20 cellular contexts compared by ENCODE assay signal in genomic region chr12:90086281-90086680, GRCh38.
DNase-seq lines count a peak whose midpoint lies in the region; ATAC-seq and TF ChIP-seq lines count a peak whose summit lies in the region.
"Had no signal": no experiment of that assay in that cellular context is flagged by ENCODE, and none has a peak within 500 bp of the region (broad histone marks: within the 10 kb centered on the region; RNA-seq: fewer than 3 reads in every experiment).

No MANE protein-coding gene starts in this region.

- DNase-seq in activated CD4-positive, alpha-beta T cell treated with anti-CD3 and anti-CD28 coated beads for 36 hours = no peak
- DNase-seq in activated CD4-positive, alpha-beta T cell treated with anti-CD3 and anti-CD28 coated beads, Interleukin-2, amount 10 ng/mL, durations not matched to agents 24 days and 14 days = no peak
- no peak for DNase-seq in SJCRH30
- DNase-seq in endodermal cell = no peak
- DNase-seq in DMS153 treated with DMSO at 0.1 percent for 48 hours (lab: John Stamatoyannopoulos, UW; ENCODE audit: unreplicated experiment) = no peak
- DNase-seq in HAP-1 (ENCODE audit: low spot score in 2 of 2) = no peak
- DNase-seq in HFFc6 = no peak
- DNase-seq: 8988T; activated CD8-positive, alpha-beta memory T cell treated with anti-CD3 and anti-CD28 coated beads, Interleukin-2, amount 50 U/mL, for 48 hours; activated naive CD8-positive, alpha-beta T cell treated with anti-CD3 and anti-CD28 coated beads, Interleukin-2, amount 10 ng/mL, durations not matched to agents 7 days and 5 days; caudate nucleus; DMS153; foreskin melanocyte; NCI-H1105; stimulated activated naive CD4-positive, alpha-beta T cell treated with Interleukin-2 at 50 U/mL for 16 hours; T-helper 1 cell had no signal

- CTCF ChIA-PET in activated CD4-positive, alpha-beta T cell treated with anti-CD3 and anti-CD28 coated beads for 36 hours (lab: Charles Lee) = interaction anchor here (0.7 kb wide), 1 partner anchor 44 kb away, joined by 3 read pairs; no protein-coding TSS in a partner anchor

- H3K4me2 ChIP-seq in skeletal muscle satellite cell (ENCODE audit: low read length) = peak overlapping the region; percentile 70

- POLR2A ChIA-PET in activated CD4-positive, alpha-beta T cell treated with anti-CD3 and anti-CD28 coated beads for 36 hours (lab: Charles Lee) = no interaction called here

- H3K27me3 Mint-ChIP-seq in activated CD4-positive, alpha-beta T cell treated with anti-CD3 and anti-CD28 coated beads for 36 hours = no peaks in the 10 kb centered on the region
- H3K27me3 Mint-ChIP-seq in activated CD4-positive, alpha-beta T cell treated with anti-CD3 and anti-CD28 coated beads, Interleukin-2, amount 10 ng/mL, durations not matched to agents 24 days and 14 days = peaks cover 2% of the 10 kb centered on the region
- peaks cover 3% of the 10 kb centered on the region for H3K27me3 Mint-ChIP-seq in endodermal cell (ENCODE audit: insufficient read depth)
- no peaks in the 10 kb centered on the region; the same call in 1 of the 2 replicates for H3K27me3 Mint-ChIP-seq in HFFc6 (ENCODE audit: insufficient read depth)
- H3K27me3 Mint-ChIP-seq: activated naive CD8-positive, alpha-beta T cell treated with anti-CD3 and anti-CD28 coated beads, Interleukin-2, amount 10 ng/mL, durations not matched to agents 7 days and 5 days had no signal

- H3K4me1 Mint-ChIP-seq in activated CD4-positive, alpha-beta T cell treated with anti-CD3 and anti-CD28 coated beads for 36 hours = peaks cover 20% of the 10 kb centered on the region
- H3K4me1 Mint-ChIP-seq in activated CD4-positive, alpha-beta T cell treated with anti-CD3 and anti-CD28 coated beads, Interleukin-2, amount 10 ng/mL, durations not matched to agents 24 days and 14 days = peaks cover 7% of the 10 kb centered on the region
- peaks cover 13% of the 10 kb centered on the region for H3K4me1 Mint-ChIP-seq in endodermal cell
- peaks cover 47% of the 10 kb centered on the region for H3K4me1 Mint-ChIP-seq in HFFc6 (ENCODE audit: low read depth)

- H3K9ac ChIP-seq in endodermal cell (ENCODE audit: extremely low read depth, low read length, poor library complexity, severe bottlenecking) = no peak overlapping the region
- H3K9ac ChIP-seq in skeletal muscle satellite cell (ENCODE audit: low read depth, low read length) = peak overlapping the region; percentile 58

- H3K9me3 ChIP-seq in SJCRH30 (replicated peaks) (no peaks in the 10 kb centered on the region), endodermal cell (ENCODE audit: control insufficient read depth, low read length) (peaks cover 5% of the 10 kb centered on the region), skeletal muscle satellite cell (replicated peaks; ENCODE audit: low read length) (no peaks in the 10 kb centered on the region), HAP-1 (no peaks in the 10 kb centered on the region)

- H3K4me3 Mint-ChIP-seq in activated CD4-positive, alpha-beta T cell treated with anti-CD3 and anti-CD28 coated beads for 36 hours = no peak overlapping the region
- H3K4me3 Mint-ChIP-seq in activated CD4-positive, alpha-beta T cell treated with anti-CD3 and anti-CD28 coated beads, Interleukin-2, amount 10 ng/mL, durations not matched to agents 24 days and 14 days = no peak overlapping the region
- H3K4me3 Mint-ChIP-seq in endodermal cell (no peak overlapping the region), HFFc6 (no peak overlapping the region)
- H3K4me3 Mint-ChIP-seq: activated naive CD8-positive, alpha-beta T cell treated with anti-CD3 and anti-CD28 coated beads, Interleukin-2, amount 10 ng/mL, durations not matched to agents 7 days and 5 days; CD14-positive monocyte; WTC11 had no signal

- H3K4me3 ChIP-seq in SJCRH30 = no peak overlapping the region
- no peak overlapping the region for H3K4me3 ChIP-seq in endodermal cell (ENCODE audit: low read length)
- peak overlapping the region; percentile 51 for H3K4me3 ChIP-seq in skeletal muscle satellite cell (ENCODE audit: low read length)
- H3K4me3 ChIP-seq in HAP-1 = no peak overlapping the region

- H3K36me3 ChIP-seq in SJCRH30 (no peaks in the 10 kb centered on the region), endodermal cell (ENCODE audit: control insufficient read depth, insufficient read depth, low read length) (no peaks in the 10 kb centered on the region), skeletal muscle satellite cell (ENCODE audit: insufficient read depth, low read length) (no peaks in the 10 kb centered on the region), HAP-1 (replicated peaks) (no peaks in the 10 kb centered on the region)

- H3K27me3 ChIP-seq in SJCRH30 (no peaks in the 10 kb centered on the region), endodermal cell (ENCODE audit: control insufficient read depth, insufficient read depth, low read length, poor library complexity, severe bottlenecking) (no peaks in the 10 kb centered on the region), skeletal muscle satellite cell (ENCODE audit: control insufficient read depth, insufficient read depth, low read length) (no peaks in the 10 kb centered on the region), HAP-1 (ENCODE audit: low read depth) (no peaks in the 10 kb centered on the region)

- H3K36me3 Mint-ChIP-seq in activated CD4-positive, alpha-beta T cell treated with anti-CD3 and anti-CD28 coated beads for 36 hours (ENCODE audit: low read depth) = no peaks in the 10 kb centered on the region
- no peaks in the 10 kb centered on the region for H3K36me3 Mint-ChIP-seq in activated CD4-positive, alpha-beta T cell treated with anti-CD3 and anti-CD28 coated beads, Interleukin-2, amount 10 ng/mL, durations not matched to agents 24 days and 14 days (ENCODE audit: low read depth)
- no peaks in the 10 kb centered on the region for H3K36me3 Mint-ChIP-seq in endodermal cell (ENCODE audit: low read depth)
- no peaks in the 10 kb centered on the region for H3K36me3 Mint-ChIP-seq in HFFc6 (ENCODE audit: low read depth)
- H3K36me3 Mint-ChIP-seq: CD14-positive monocyte, WTC11 had no signal

- H3K27ac Mint-ChIP-seq in activated CD4-positive, alpha-beta T cell treated with anti-CD3 and anti-CD28 coated beads for 36 hours = no peak overlapping the region
- no peak overlapping the region for H3K27ac Mint-ChIP-seq in activated CD4-positive, alpha-beta T cell treated with anti-CD3 and anti-CD28 coated beads, Interleukin-2, amount 10 ng/mL, durations not matched to agents 24 days and 14 days
- H3K27ac Mint-ChIP-seq in endodermal cell (no peak overlapping the region), HFFc6 (no peak overlapping the region)
- H3K27ac Mint-ChIP-seq: activated naive CD8-positive, alpha-beta T cell treated with anti-CD3 and anti-CD28 coated beads, Interleukin-2, amount 10 ng/mL, durations not matched to agents 7 days and 5 days; WTC11 had no signal

- peak overlapping the region; percentile 41; the same call in 1 of the 2 replicates for H3K27ac ChIP-seq in SJCRH30
- peak overlapping the region; percentile 40 for H3K27ac ChIP-seq in endodermal cell (ENCODE audit: low read depth, low read length)
- H3K27ac ChIP-seq: RWPE1 had no signal

- H3K9me3 Mint-ChIP-seq in activated CD4-positive, alpha-beta T cell treated with anti-CD3 and anti-CD28 coated beads for 36 hours (ENCODE audit: low read depth) = no peaks in the 10 kb centered on the region
- peaks cover 3% of the 10 kb centered on the region for H3K9me3 Mint-ChIP-seq in activated CD4-positive, alpha-beta T cell treated with anti-CD3 and anti-CD28 coated beads, Interleukin-2, amount 10 ng/mL, durations not matched to agents 24 days and 14 days
- H3K9me3 Mint-ChIP-seq in endodermal cell (no peaks in the 10 kb centered on the region), HFFc6 (no peaks in the 10 kb centered on the region)

- TF ChIP-seq CTCF in endodermal cell (conservative IDR thresholded peaks at IDR 0.05) (no peak), HFFc6 (IDR thresholded peaks at IDR 0.05) (no peak)

- in situ Hi-C loops in HAP-1 (cut with MboI; ENCODE audit: low sequenced_read_pairs) = no loop called here

- H3K4me1 ChIP-seq in SJCRH30 (peaks cover 41% of the 10 kb centered on the region), endodermal cell (ENCODE audit: control insufficient read depth, insufficient read depth, low read length) (no peaks in the 10 kb centered on the region), skeletal muscle satellite cell (ENCODE audit: control insufficient read depth, insufficient read depth, low read length) (peaks cover 37% of the 10 kb centered on the region), HAP-1 (peaks cover 15% of the 10 kb centered on the region)

- 67 to 90% methylated on average over 1 of the region's 1 CpG for WGBS in endodermal cell (ENCODE audit: insufficient coverage in 1 of 2, insufficient read length in 1 of 2), 2 experiments

- peak; percentile 71 for ATAC-seq in activated CD4-positive, alpha-beta T cell treated with anti-CD3 and anti-CD28 coated beads for 36 hours
- ATAC-seq: WTC11 had no signal

- intact Hi-C loops in activated CD4-positive, alpha-beta T cell treated with anti-CD3 and anti-CD28 coated beads for 36 hours (cut with DNase I, micrococcal nuclease) = loop anchor here (1.0 to 5.0 kb wide), 2 partner anchors 43 to 319 kb away; no protein-coding TSS in a partner anchor
- intact Hi-C loops in activated CD4-positive, alpha-beta T cell treated with anti-CD3 and anti-CD28 coated beads, Interleukin-2, amount 10 ng/mL, durations not matched to agents 24 days and 14 days (cut with micrococcal nuclease) = loop anchor here (5.0 kb wide), 1 partner anchor 539 kb away; no protein-coding TSS in a partner anchor
